1 cellular context compared by ENCODE assay signal in genomic region chr1:43536196-43536863, GRCh38.
TF ChIP-seq lines count a peak whose summit lies in the region.

No MANE protein-coding gene starts in this region.

TF ChIP-seq in H1, 55 proteins besides CTCF, POLR2A, EP300 and RAD21 (continued from another document):
- TF ChIP-seq ATF3 (IDR thresholded peaks at IDR 0.05; ENCODE audit: insufficient read depth, low read depth, low read length) (no peak), ATF2 (IDR thresholded peaks at IDR 0.05; ENCODE audit: low read length) (no peak), SUZ12 (IDR thresholded peaks at IDR 0.05; ENCODE audit: low read length) (no peak), POU5F1 (IDR thresholded peaks at IDR 0.05; ENCODE audit: low read depth, low read length) (no peak), NRF1 (IDR thresholded peaks at IDR 0.05; ENCODE audit: low read depth, low read length) (no peak), USF2 (IDR thresholded peaks at IDR 0.05; ENCODE audit: low read length) (no peak), BRCA1 (IDR thresholded peaks at IDR 0.05; ENCODE audit: low read depth, low read length) (no peak), GTF2F1 (IDR thresholded peaks at IDR 0.05; ENCODE audit: borderline replicate concordance, low read depth, low read length) (no peak), TAF1 (IDR thresholded peaks at IDR 0.05; ENCODE audit: low read depth, low read length) (no peak), CBX5 (IDR thresholded peaks at IDR 0.05; ENCODE audit: low read depth, low read length) (no peak), SP4 (IDR thresholded peaks at IDR 0.05; ENCODE audit: low read length) (no peak), POLR2AphosphoS5 (IDR thresholded peaks at IDR 0.05; ENCODE audit: low read depth, low read length) (no peak), EGR1 (IDR thresholded peaks at IDR 0.05; ENCODE audit: borderline replicate concordance, low read depth, low read length) (no peak), ZNF274 (IDR thresholded peaks at IDR 0.05; ENCODE audit: borderline replicate concordance, extremely low read depth, low read length) (no peak), CHD7 (IDR thresholded peaks at IDR 0.05; ENCODE audit: insufficient replicate concordance, low read length) (no peak)
TF ChIP-seq in H1: peak in this region for 0.
